19 cellular contexts compared by ENCODE assay signal in genomic region chr10:21508987-21509334, GRCh38. TPM values are rescaled to one million over a fixed set of nuclear protein-coding genes. Genes with fewer than 3 reads are reported as not detected.
DNase-seq lines count a peak whose midpoint lies in the region; ATAC-seq and TF ChIP-seq lines count a peak whose summit lies in the region.
"Had no signal": no experiment of that assay in that cellular context is flagged by ENCODE, and none has a peak within 500 bp of the region (broad histone marks: within the 10 kb centered on the region; RNA-seq: fewer than 3 reads in every experiment).

No MANE protein-coding gene starts in this region.

- no peak for ATAC-seq in right lobe of liver
- ATAC-seq: activated CD8-positive, alpha-beta T cell treated with anti-CD3 and anti-CD28 coated beads, Interleukin-2, amount 10 ng/mL, durations not matched to agents 7 days and 5 days; activated T-cell treated with anti-CD3 and anti-CD28 coated beads, Interleukin-2, amount 50 U/mL, for 4 hours; CD8-positive, alpha-beta T cell; esophagus mucosa; stimulated activated memory B cell treated with anti-CD40 and anti-IgM and Interleukin-4, amounts not matched to agents 10 μg/mL and 1 μg/mL and 100 μg/mL, for 72 hours; T-cell had no signal

- H3K4me1 ChIP-seq in HUES64 (ENCODE audit: insufficient read depth, low read length) (peaks cover 79% of the 10 kb centered on the region), ectodermal cell (ENCODE audit: control insufficient read depth, insufficient read depth, low read length) (peaks cover 28% of the 10 kb centered on the region), right lobe of liver (peaks cover 0 to 55% (median 17%) of the 10 kb centered on the region in 4 donors)

- H3K4me3 ChIP-seq in HUES64 (ENCODE audit: low read length), result peak overlapping the region; percentile 90
- H3K4me3 ChIP-seq in ectodermal cell (ENCODE audit: insufficient read depth, low read depth, low read length), result peak overlapping the region; percentile 80
- peak overlapping the region in 1 of 3 donors; percentile 69 for H3K4me3 ChIP-seq in right lobe of liver
- H3K4me3 ChIP-seq: transverse colon had no signal

- TF ChIP-seq CTCF in right lobe of liver (IDR thresholded peaks at IDR 0.05), result no peak

- H3K27me3 ChIP-seq in HUES64 (ENCODE audit: insufficient read depth, low read length), result peaks cover 17% of the 10 kb centered on the region
- H3K27me3 ChIP-seq in ectodermal cell (ENCODE audit: control insufficient read depth, insufficient read depth, low read length, poor library complexity, severe bottlenecking), result no peaks in the 10 kb centered on the region
- H3K27me3 ChIP-seq in right lobe of liver, result no peaks in the 10 kb centered on the region
- H3K27me3 ChIP-seq: brain microvascular endothelial cell had no signal

- H3K9me3 ChIP-seq in HUES64 (ENCODE audit: insufficient read depth, low read depth, low read length) (no peaks in the 10 kb centered on the region), ectodermal cell (ENCODE audit: control insufficient read depth, low read length) (no peaks in the 10 kb centered on the region), right lobe of liver (no peaks in the 10 kb centered on the region)
- H3K9me3 ChIP-seq: neutrophil, transverse colon had no signal

- H3K36me3 ChIP-seq in HUES64 (ENCODE audit: insufficient read depth, low read length), result no peaks in the 10 kb centered on the region
- H3K36me3 ChIP-seq in ectodermal cell (ENCODE audit: control insufficient read depth, insufficient read depth, low read length), result peaks cover 23% of the 10 kb centered on the region
- no peaks in the 10 kb centered on the region for H3K36me3 ChIP-seq in right lobe of liver
- H3K36me3 ChIP-seq: brain microvascular endothelial cell, neutrophil, transverse colon had no signal

- peak overlapping the region; percentile 99 for H3K27ac ChIP-seq in HUES64 (ENCODE audit: low read depth, low read length)
- peak overlapping the region; percentile 96 for H3K27ac ChIP-seq in ectodermal cell (ENCODE audit: insufficient read depth, low read depth, low read length, poor library complexity, severe bottlenecking)
- peak overlapping the region in 2 of 3 donors; percentile 94 to 96 for H3K27ac ChIP-seq in right lobe of liver
- H3K27ac ChIP-seq in temporal lobe (ENCODE audit: low read depth, low read length), result peak overlapping the region; percentile 80
- H3K27ac ChIP-seq: brain microvascular endothelial cell, neutrophil had no signal

- intact Hi-C loops in right lobe of liver (cut with DNase I), result no loop called here

- 4% methylated on average over 17 of the region's 17 CpGs for WGBS in HUES64
- 3 to 5% methylated on average over 17 of the region's 17 CpGs for WGBS in ectodermal cell, 2 experiments
- WGBS in right lobe of liver (ENCODE audit: insufficient coverage, low coverage, low lambda C conversion rate, missing lambda C conversion rate), result 72% methylated on average over 12 of the region's 17 CpGs

- no peak for DNase-seq in right lobe of liver
- no peak for DNase-seq in activated CD4-positive, alpha-beta T cell treated with anti-CD3 and anti-CD28 coated beads for 1 hour
- no peak for DNase-seq in ACHN
- no peak for DNase-seq in CD1c-positive myeloid dendritic cell (ENCODE audit: extremely low spot score)
- no peak for DNase-seq in NCI-H748 treated with DMSO at 0.1 percent for 48 hours (lab: John Stamatoyannopoulos, UW)
- DNase-seq: activated CD8-positive, alpha-beta T cell treated with anti-CD3 and anti-CD28 coated beads, Interleukin-2, amount 10 ng/mL, durations not matched to agents 7 days and 5 days; activated T-cell treated with anti-CD3 and anti-CD28 coated beads, Interleukin-2, amount 50 U/mL, for 4 hours; brain microvascular endothelial cell; CD8-positive, alpha-beta T cell; DMS79; NCI-H2029 treated with DMSO at 0.1 percent for 48 hours; T-cell; transverse colon had no signal

- TF ChIP-seq POLR2A in right lobe of liver (IDR thresholded peaks at IDR 0.05), result no peak

- in situ Hi-C loops in ACHN (cut with HindIII; ENCODE audit: low pct_ligation_motif_present, low pct_unique_long_range_greater_than_20kb, low sequenced_read_pairs), result no loop called here

- H3K9ac ChIP-seq in HUES64 (ENCODE audit: low read depth, low read length), result peak overlapping the region; percentile 89

RNA-seq across cellular contexts. Expression of gene SKIDA1, which starts 16.5 kb away (rescaled TPM):
- polyA plus RNA-seq in HUES64 (2013, experiment 1 of 2), result 7.8 TPM
- polyA plus RNA-seq in HUES64 (2013, experiment 2 of 2), result 13.9 TPM
- polyA plus RNA-seq in ectodermal cell (2013, experiment 1 of 4), result 126 TPM
- 107 TPM for polyA plus RNA-seq in ectodermal cell (2013, experiment 2 of 4)
- 98.2 TPM for polyA plus RNA-seq in ectodermal cell (2013, experiment 3 of 4)
- polyA plus RNA-seq in ectodermal cell (2013, experiment 4 of 4), result 116 TPM
- total RNA-seq in right lobe of liver, result 1 to 10 TPM in 5 of 6 experiments, under 1 TPM in 1; 0.31 to 3.9 (median 2.1) TPM
- total RNA-seq in temporal lobe, result 6.9 TPM
- total RNA-seq: activated T-cell treated with anti-CD3 and anti-CD28 coated beads, Interleukin-2, amount 50 U/mL, for 4 hours; CD8-positive, alpha-beta T cell had no signal

RNA-seq across cellular contexts. Expression of gene MLLT10, which starts 25.1 kb away (rescaled TPM):
- polyA plus RNA-seq in HUES64 (2013, experiment 1 of 2), result 33.7 TPM
- polyA plus RNA-seq in HUES64 (2013, experiment 2 of 2), result 38.4 TPM
- polyA plus RNA-seq in ectodermal cell (2013, experiment 1 of 4), result 56.5 TPM
- polyA plus RNA-seq in ectodermal cell (2013, experiment 2 of 4), result 63.5 TPM
- polyA plus RNA-seq in ectodermal cell (2013, experiment 3 of 4), result 51.2 TPM
- polyA plus RNA-seq in ectodermal cell (2013, experiment 4 of 4), result 51.5 TPM
- total RNA-seq in right lobe of liver (10 to 100 TPM; 15.8 to 49.4 (median 20.1) TPM), temporal lobe (65.4 TPM)
